ENCODE assay signal across 9 cellular contexts in genomic region chr1:93350322-93350721, GRCh38. TPM values are rescaled to one million over a fixed set of nuclear protein-coding genes. Genes with fewer than 3 reads are reported as not detected.
DNase-seq lines count a peak whose midpoint lies in the region; ATAC-seq and TF ChIP-seq lines count a peak whose summit lies in the region.
"Had no signal": no experiment of that assay in that cellular context is flagged by ENCODE, and none has a peak within 500 bp of the region (broad histone marks: within the 10 kb centered on the region; RNA-seq: fewer than 3 reads in every experiment).

No MANE protein-coding gene starts in this region.

- TF ChIP-seq CTCF in HEK293 (tag by site-specific recombination; IDR thresholded peaks at IDR 0.05), result no peak

- peaks cover 28% of the 10 kb centered on the region for H3K36me3 ChIP-seq in CD4-positive, CD25-positive, alpha-beta regulatory T cell (ENCODE audit: control insufficient read depth, insufficient read depth, low read length)
- H3K36me3 ChIP-seq in HEK293 (ENCODE audit: control insufficient read depth in 2 of 2, insufficient read depth in 1 of 2, low read length in 2 of 2), result peaks cover 16 to 20% of the 10 kb centered on the region in 2 experiments
- peaks cover 0 to 21% (median 7%) of the 10 kb centered on the region in 3 experiments for H3K36me3 ChIP-seq in naive thymus-derived CD4-positive, alpha-beta T cell (ENCODE audit: control insufficient read depth in 2 of 3, insufficient read depth in 3 of 3, low read length in 3 of 3)

- no peaks in the 10 kb centered on the region for H3K27me3 ChIP-seq in CD4-positive, CD25-positive, alpha-beta regulatory T cell (ENCODE audit: control insufficient read depth, insufficient read depth, low read length)
- H3K27me3 ChIP-seq in naive thymus-derived CD4-positive, alpha-beta T cell (ENCODE audit: control insufficient read depth in 2 of 2, insufficient read depth in 2 of 2, low read length in 2 of 2), result no peaks in the 10 kb centered on the region

- H3K4me1 ChIP-seq in CD4-positive, CD25-positive, alpha-beta regulatory T cell (ENCODE audit: control insufficient read depth, insufficient read depth, low read length, poor library complexity, severe bottlenecking), result peaks cover 60% of the 10 kb centered on the region
- H3K4me1 ChIP-seq in HEK293 (ENCODE audit: control insufficient read depth, insufficient read depth, low read length), result peaks cover 7% of the 10 kb centered on the region; the same call in 1 of the 2 replicates
- peaks cover 19 to 31% of the 10 kb centered on the region in 2 donors for H3K4me1 ChIP-seq in naive thymus-derived CD4-positive, alpha-beta T cell (ENCODE audit: control insufficient read depth in 2 of 2, insufficient read depth in 2 of 2, low read length in 2 of 2)

- no peaks in the 10 kb centered on the region for H3K9me3 Mint-ChIP-seq in CD4-positive, CD25-positive, alpha-beta regulatory T cell
- no peaks in the 10 kb centered on the region for H3K9me3 Mint-ChIP-seq in activated naive CD8-positive, alpha-beta T cell treated with anti-CD3 and anti-CD28 coated beads, Interleukin-2, amount 50 U/mL, for 24 hours
- peaks cover 0 to 6% (median 0%) of the 10 kb centered on the region in 11 donors for H3K9me3 Mint-ChIP-seq in naive thymus-derived CD4-positive, alpha-beta T cell

- intact Hi-C loops in naive thymus-derived CD4-positive, alpha-beta T cell (cut with micrococcal nuclease), result no loop called here

- POLR2A ChIA-PET in HEK293 (lab: Yijun Ruan, JAX), result no interaction called here
- POLR2A ChIA-PET in naive thymus-derived CD4-positive, alpha-beta T cell (lab: Charles Lee), result no interaction called here

- H3K4me1 Mint-ChIP-seq in CD4-positive, CD25-positive, alpha-beta regulatory T cell, result peaks cover 29 to 68% (median 47%) of the 10 kb centered on the region in 4 donors
- H3K4me1 Mint-ChIP-seq in activated naive CD8-positive, alpha-beta T cell treated with anti-CD3 and anti-CD28 coated beads, Interleukin-2, amount 50 U/mL, for 24 hours, result peaks cover 49% of the 10 kb centered on the region
- H3K4me1 Mint-ChIP-seq in naive thymus-derived CD4-positive, alpha-beta T cell, result peaks cover 26 to 72% (median 63%) of the 10 kb centered on the region in 7 donors

- H3K36me3 Mint-ChIP-seq in CD4-positive, CD25-positive, alpha-beta regulatory T cell, result peaks cover 12% of the 10 kb centered on the region
- H3K36me3 Mint-ChIP-seq in activated naive CD8-positive, alpha-beta T cell treated with anti-CD3 and anti-CD28 coated beads, Interleukin-2, amount 50 U/mL, for 24 hours (ENCODE audit: low read depth), result peaks cover 50% of the 10 kb centered on the region
- H3K36me3 Mint-ChIP-seq in naive thymus-derived CD4-positive, alpha-beta T cell, result peaks cover 6 to 26% (median 11%) of the 10 kb centered on the region in 5 donors

- H3K27ac ChIP-seq in CD4-positive, CD25-positive, alpha-beta regulatory T cell (ENCODE audit: insufficient read depth, low read length, poor library complexity, severe bottlenecking), result no peak overlapping the region
- H3K27ac ChIP-seq in HEK293 (ENCODE audit: extremely low read depth, low read depth, low read length), result no peak overlapping the region
- no peak overlapping the region for H3K27ac ChIP-seq in naive thymus-derived CD4-positive, alpha-beta T cell (ENCODE audit: low read depth, low read length)

- peak overlapping the region; percentile 75 to 90 (median 84) for H3K4me3 Mint-ChIP-seq in CD4-positive, CD25-positive, alpha-beta regulatory T cell
- peak overlapping the region; percentile 97 for H3K4me3 Mint-ChIP-seq in activated naive CD8-positive, alpha-beta T cell treated with anti-CD3 and anti-CD28 coated beads, Interleukin-2, amount 50 U/mL, for 24 hours
- H3K4me3 Mint-ChIP-seq in naive thymus-derived CD4-positive, alpha-beta T cell, result peak overlapping the region; percentile 34 to 100 (median 86)

- DNase-seq in CD4-positive, CD25-positive, alpha-beta regulatory T cell, result no peak
- DNase-seq in activated naive CD8-positive, alpha-beta T cell treated with anti-CD3 and anti-CD28 coated beads, Interleukin-2, amount 50 U/mL, for 24 hours, result no peak
- DNase-seq in naive thymus-derived CD4-positive, alpha-beta T cell, result no peak
- DNase-seq in anterior cingulate cortex (lab: John Stamatoyannopoulos, UW), result no peak
- DNase-seq in Ammon's horn (ENCODE audit: low spot score), result no peak
- no peak for DNase-seq in stimulated activated naive CD4-positive, alpha-beta T cell (lab: John Stamatoyannopoulos, UW)
- no peak for DNase-seq in HuH-7 (ENCODE audit: low spot score)

- peak overlapping the region; percentile 96 for H3K4me3 ChIP-seq in CD4-positive, CD25-positive, alpha-beta regulatory T cell (ENCODE audit: low read depth, low read length)
- H3K4me3 ChIP-seq in HEK293 (ENCODE audit: low read depth, low read length), result peak overlapping the region; percentile 17
- no peak overlapping the region for H3K4me3 ChIP-seq in naive thymus-derived CD4-positive, alpha-beta T cell (ENCODE audit: low read length)
- H3K4me3 ChIP-seq: lung had no signal

- H3K9me3 ChIP-seq in CD4-positive, CD25-positive, alpha-beta regulatory T cell (ENCODE audit: control insufficient read depth in 2 of 2, low read length in 2 of 2), result no peaks in the 10 kb centered on the region
- H3K9me3 ChIP-seq in HEK293 (ENCODE audit: control insufficient read depth, insufficient read depth, low read depth, low read length), result no peaks in the 10 kb centered on the region
- H3K9me3 ChIP-seq in naive thymus-derived CD4-positive, alpha-beta T cell (ENCODE audit: control insufficient read depth in 2 of 3, low read length in 3 of 3), result no peaks in the 10 kb centered on the region

- no peaks in the 10 kb centered on the region for H3K27me3 Mint-ChIP-seq in CD4-positive, CD25-positive, alpha-beta regulatory T cell
- no peaks in the 10 kb centered on the region for H3K27me3 Mint-ChIP-seq in activated naive CD8-positive, alpha-beta T cell treated with anti-CD3 and anti-CD28 coated beads, Interleukin-2, amount 50 U/mL, for 24 hours
- no peaks in the 10 kb centered on the region for H3K27me3 Mint-ChIP-seq in naive thymus-derived CD4-positive, alpha-beta T cell

- H3K27ac Mint-ChIP-seq in CD4-positive, CD25-positive, alpha-beta regulatory T cell, result peak overlapping the region in 1 of 3 donors; percentile 80
- no peak overlapping the region for H3K27ac Mint-ChIP-seq in activated naive CD8-positive, alpha-beta T cell treated with anti-CD3 and anti-CD28 coated beads, Interleukin-2, amount 50 U/mL, for 24 hours
- peak overlapping the region in 4 of 9 donors; percentile 14 to 45 (median 29) for H3K27ac Mint-ChIP-seq in naive thymus-derived CD4-positive, alpha-beta T cell

- ATAC-seq in CD4-positive, CD25-positive, alpha-beta regulatory T cell (ENCODE audit: low read depth in 2 of 2), result no peak
- no peak for ATAC-seq in activated naive CD8-positive, alpha-beta T cell treated with anti-CD3 and anti-CD28 coated beads, Interleukin-2, amount 50 U/mL, for 24 hours
- ATAC-seq in naive thymus-derived CD4-positive, alpha-beta T cell, result no peak

- CTCF ChIA-PET in HEK293 (lab: Yijun Ruan, JAX), result no interaction called here
- CTCF ChIA-PET in naive thymus-derived CD4-positive, alpha-beta T cell (lab: Charles Lee), result interaction anchor here (1.3 kb wide), 1 partner anchor 46 kb away, joined by 4 read pairs; no protein-coding TSS in a partner anchor

TF ChIP-seq in HEK293, 187 proteins besides CTCF, POLR2A, EP300 and RAD21:
- peak; percentile 87 for TF ChIP-seq PRDM6 (tag by site-specific recombination; IDR thresholded peaks at IDR 0.05)
- TF ChIP-seq YY1 (tag by site-specific recombination; IDR thresholded peaks at IDR 0.05), result no peak
- TF ChIP-seq ATF2 (tag by site-specific recombination; IDR thresholded peaks at IDR 0.05; ENCODE audit: low read depth), result no peak

RNA-seq across cellular contexts. Expression of gene DR1, which starts 4.6 kb away (rescaled TPM):
- total RNA-seq in CD4-positive, CD25-positive, alpha-beta regulatory T cell, result 85.4 TPM
- 10 to 100 TPM; 69.5 to 83.5 (median 74.6) TPM for polyA plus RNA-seq in CD4-positive, CD25-positive, alpha-beta regulatory T cell
- total RNA-seq in naive thymus-derived CD4-positive, alpha-beta T cell, result 100 to 1,000 TPM in 1 of 5 experiments, 10 to 100 TPM in 4; 46.2 to 104 (median 62.7) TPM
- polyA plus RNA-seq in naive thymus-derived CD4-positive, alpha-beta T cell, result 10 to 100 TPM; 57.9 to 84.3 TPM
